1 cellular context compared by ENCODE assay signal in the genomic region with DNA sequence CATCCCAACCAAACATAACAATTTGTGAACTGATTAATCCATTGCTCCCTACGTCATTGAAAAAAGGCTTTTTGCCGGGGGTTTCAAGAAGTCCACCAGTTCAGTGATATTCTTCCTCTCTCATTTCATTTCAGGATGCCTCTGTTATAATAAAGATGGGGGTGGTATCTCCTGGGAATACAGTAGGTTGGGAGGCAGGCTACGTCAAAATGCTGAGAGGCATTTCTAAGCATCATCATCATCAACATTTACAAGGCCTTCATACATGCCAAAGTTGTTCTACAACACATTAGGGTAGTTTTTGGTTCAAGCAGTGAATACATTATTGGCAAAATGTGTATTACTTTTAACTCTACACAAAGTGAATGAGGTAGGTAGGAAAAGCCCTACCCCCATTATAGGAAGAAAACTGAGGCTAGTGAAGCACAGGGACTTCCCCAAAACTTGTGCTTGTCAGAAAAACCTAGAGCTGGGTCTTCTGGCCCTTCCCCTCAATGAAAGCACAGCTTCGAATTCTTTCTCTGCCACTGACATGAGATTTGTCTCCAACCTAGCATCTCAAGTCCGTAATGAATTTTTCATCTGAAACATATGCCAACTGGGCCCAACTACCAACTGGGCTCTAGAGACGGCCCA.
TF ChIP-seq lines count a peak whose summit lies in the region.

No MANE protein-coding gene starts in this region.

TF ChIP-seq in HepG2, 621 proteins besides CTCF, POLR2A, EP300 and RAD21 (continued from another document):
- TF ChIP-seq HMGXB4 (CRISPR knock-in tag; IDR thresholded peaks at IDR 0.05; ENCODE audit: borderline replicate concordance in 1 of 2, low read depth in 1 of 2) (no peak; a peak in 1 of 4 replicates), ZC3H13 (CRISPR knock-in tag; IDR thresholded peaks at IDR 0.05) (no peak), MED8 (CRISPR knock-in tag; IDR thresholded peaks at IDR 0.05; ENCODE audit: insufficient replicate concordance) (no peak), ZNF557 (CRISPR knock-in tag; IDR thresholded peaks at IDR 0.05) (no peak), HMG20B (CRISPR knock-in tag; conservative IDR thresholded peaks at IDR 0.05) (no peak), PLRG1 (conservative IDR thresholded peaks at IDR 0.05) (no peak), FLYWCH1 (CRISPR knock-in tag; IDR thresholded peaks at IDR 0.05) (no peak)
- TF ChIP-seq, protein P1, sequence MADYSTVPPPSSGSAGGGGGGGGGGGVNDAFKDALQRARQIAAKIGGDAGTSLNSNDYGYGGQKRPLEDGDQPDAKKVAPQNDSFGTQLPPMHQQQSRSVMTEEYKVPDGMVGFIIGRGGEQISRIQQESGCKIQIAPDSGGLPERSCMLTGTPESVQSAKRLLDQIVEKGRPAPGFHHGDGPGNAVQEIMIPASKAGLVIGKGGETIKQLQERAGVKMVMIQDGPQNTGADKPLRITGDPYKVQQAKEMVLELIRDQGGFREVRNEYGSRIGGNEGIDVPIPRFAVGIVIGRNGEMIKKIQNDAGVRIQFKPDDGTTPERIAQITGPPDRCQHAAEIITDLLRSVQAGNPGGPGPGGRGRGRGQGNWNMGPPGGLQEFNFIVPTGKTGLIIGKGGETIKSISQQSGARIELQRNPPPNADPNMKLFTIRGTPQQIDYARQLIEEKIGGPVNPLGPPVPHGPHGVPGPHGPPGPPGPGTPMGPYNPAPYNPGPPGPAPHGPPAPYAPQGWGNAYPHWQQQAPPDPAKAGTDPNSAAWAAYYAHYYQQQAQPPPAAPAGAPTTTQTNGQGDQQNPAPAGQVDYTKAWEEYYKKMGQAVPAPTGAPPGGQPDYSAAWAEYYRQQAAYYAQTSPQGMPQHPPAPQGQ (CRISPR knock-in tag; IDR thresholded peaks at IDR 0.05; ENCODE audit: borderline replicate concordance): no peak
